17 cellular contexts compared by ENCODE assay signal in genomic region chrX:56368962-56369361, GRCh38.
"Had no signal": no experiment of that assay in that cellular context is flagged by ENCODE, and none has a peak within 500 bp of the region (broad histone marks: within the 10 kb centered on the region; RNA-seq: fewer than 3 reads in every experiment).

No MANE protein-coding gene starts in this region.

- DNase-seq: activated CD4-positive, alpha-beta T cell treated with anti-CD3 and anti-CD28 coated beads for 1 hour; activated naive CD4-positive, alpha-beta T cell treated with anti-CD3 and anti-CD28 coated beads for 36 hours; esophagus squamous epithelium; kidney glomerular epithelial cell; left ventricle myocardium superior; nephron progenitor cell; right lobe of liver; upper lobe of right lung had no signal

- H3K27me3 Mint-ChIP-seq: central memory CD8-positive, alpha-beta T cell; progenitor cell of endocrine pancreas had no signal

- H3K4me2 ChIP-seq: smooth muscle cell had no signal

- H3K36me3 Mint-ChIP-seq: brain, memory B cell had no signal

- H3K9me3 Mint-ChIP-seq: central memory CD8-positive, alpha-beta T cell had no signal

- H3K27ac Mint-ChIP-seq: activated naive CD4-positive, alpha-beta T cell treated with anti-CD3 and anti-CD28 coated beads for 36 hours; brain; memory B cell; nephron progenitor cell; progenitor cell of endocrine pancreas had no signal

- H3K36me3 ChIP-seq: esophagus squamous epithelium, right lobe of liver, SJSA1, thoracic aorta, upper lobe of right lung had no signal

- H3K27ac ChIP-seq: coronary artery, right lobe of liver, SJSA1, thoracic aorta, upper lobe of right lung, VCaP had no signal

- H3K4me1 ChIP-seq: right lobe of liver, SJSA1, upper lobe of right lung had no signal

- H3K4me3 ChIP-seq: coronary artery, esophagus squamous epithelium, right lobe of liver, SJSA1, smooth muscle cell, thoracic aorta, upper lobe of right lung had no signal

- ATAC-seq: left ventricle myocardium superior, right lobe of liver, upper lobe of right lung had no signal

- H3K4me3 Mint-ChIP-seq: activated naive CD4-positive, alpha-beta T cell treated with anti-CD3 and anti-CD28 coated beads for 36 hours; brain; central memory CD8-positive, alpha-beta T cell; memory B cell; nephron progenitor cell had no signal

- H3K4me1 Mint-ChIP-seq: brain, memory B cell, nephron progenitor cell had no signal

- H3K9me3 ChIP-seq: esophagus squamous epithelium, right lobe of liver, SJSA1, thoracic aorta, upper lobe of right lung had no signal

- H3K27me3 ChIP-seq: esophagus squamous epithelium, right lobe of liver, SJSA1, upper lobe of right lung had no signal
